Comparison of ENCODE assay signal across 8 cellular contexts in genomic region chr11:36289226-36289852, GRCh38. TPM values are rescaled to one million over a fixed set of nuclear protein-coding genes. Genes with fewer than 3 reads are reported as not detected.
A peak's percentile ranks its signal among the peaks of the same experiment; 100 is the strongest.
DNase-seq lines count a peak whose midpoint lies in the region; ATAC-seq and TF ChIP-seq lines count a peak whose summit lies in the region.

COMMD9 (minus strand) TSS chr11:36289424; CDS start chr11:36289412, 12 bp downstream.

- peaks cover 19 to 37% of the 10 kb centered on the region in 2 donors for H3K4me1 Mint-ChIP-seq in effector memory CD8-positive, alpha-beta T cell (ENCODE audit: low read depth in 2 of 2)

- no peaks in the 10 kb centered on the region for H3K9me3 Mint-ChIP-seq in effector memory CD8-positive, alpha-beta T cell

- no peak for TF ChIP-seq CTCF in GM20000 (IDR thresholded peaks at IDR 0.05; ENCODE audit: extremely low read depth, missing control alignments)

- peak; percentile 98 for ATAC-seq in effector memory CD8-positive, alpha-beta T cell (replicated peaks)

- peak within 1 kb of the TSS; percentile 84 to 87 for H3K27ac Mint-ChIP-seq in effector memory CD8-positive, alpha-beta T cell

- peak; percentile 65 for DNase-seq in CMK (ENCODE audit: low read depth)
- peak; percentile 90 for DNase-seq in GM20000 (ENCODE audit: low spot score)
- DNase-seq in HT-29 (ENCODE audit: low spot score), result peak; percentile 95
- peak; percentile 93 to 96 for DNase-seq in NOMO-1 (lab: John Stamatoyannopoulos, UW; ENCODE audit: unreplicated experiment in 2 of 2)
- peak; percentile 87 to 90 for DNase-seq in activated CD8-positive, alpha-beta memory T cell treated with anti-CD3 and anti-CD28 coated beads for 4 hours (ENCODE audit: low read depth in 2 of 2)
- DNase-seq in effector memory CD8-positive, alpha-beta T cell, result peak; percentile 91 to 94 (median 92)
- DNase-seq in medulla oblongata (ENCODE audit: extremely low spot score), result peak; percentile 97
- peak; percentile 91 for DNase-seq in stimulated activated CD8-positive, alpha-beta memory T cell treated with anti-CD3 and anti-CD28 coated beads, Interleukin-12 subunit alpha, Interleukin-12 subunit beta, amount 100 ng/mL, for 1 hour (ENCODE audit: low read depth)

- H3K4me3 Mint-ChIP-seq in effector memory CD8-positive, alpha-beta T cell, result peak within 1 kb of the TSS; percentile 93 to 94

- peaks cover 8% of the 10 kb centered on the region for H3K36me3 Mint-ChIP-seq in effector memory CD8-positive, alpha-beta T cell (ENCODE audit: insufficient read depth)

- no peaks in the 10 kb centered on the region for H3K27me3 Mint-ChIP-seq in effector memory CD8-positive, alpha-beta T cell

RNA-seq across cellular contexts. Expression of gene COMMD9, which starts in this region (rescaled TPM):
- total RNA-seq in HT-29 (2014; rRNA removed; shearing (Covaris generic)), result 93.7 and 96.6 TPM in 2 replicates

Comparison
In these comparisons a context has a peak if more than half of its experiments do, and no peak if none do; other contexts are left out.
1. Peak in every context shown above with its lines: DNase-seq and ATAC-seq.